14 cellular contexts compared by ENCODE assay signal in genomic region chr2:138780451-138780880, GRCh38. TPM values are rescaled to one million over a fixed set of nuclear protein-coding genes. Genes with fewer than 3 reads are reported as not detected.
DNase-seq lines count a peak whose midpoint lies in the region; ATAC-seq, FAIRE-seq and TF ChIP-seq lines count a peak whose summit lies in the region.
"Had no signal": no experiment of that assay in that cellular context is flagged by ENCODE, and none has a peak within 500 bp of the region (broad histone marks: within the 10 kb centered on the region; RNA-seq: fewer than 3 reads in every experiment).

No MANE protein-coding gene starts in this region.

- no peaks in the 10 kb centered on the region for H3K79me2 ChIP-seq in astrocyte (ENCODE audit: insufficient read depth, low read length)
- H3K79me2 ChIP-seq in keratinocyte (ENCODE audit: control insufficient read depth, insufficient read depth, low read length) = no peaks in the 10 kb centered on the region

- H3K27me3 Mint-ChIP-seq in astrocyte (ENCODE audit: low read depth, unreplicated experiment) = peaks cover 54% of the 10 kb centered on the region

- H3K4me1 ChIP-seq in ES-I3 (ENCODE audit: insufficient read depth, low read length) (peaks cover 8% of the 10 kb centered on the region; the same call in 1 of the 2 replicates), astrocyte (ENCODE audit: insufficient read depth, low read length) (peaks cover 9% of the 10 kb centered on the region), keratinocyte (ENCODE audit: control insufficient read depth, extremely low read depth, insufficient read depth, low read length) (peaks cover 5% of the 10 kb centered on the region)

- H4K20me1 ChIP-seq in astrocyte (ENCODE audit: insufficient read depth, low read length) = no peaks in the 10 kb centered on the region
- no peaks in the 10 kb centered on the region for H4K20me1 ChIP-seq in keratinocyte (ENCODE audit: control insufficient read depth, extremely low read depth, insufficient read depth, low read length)

- H3K27me3 ChIP-seq in astrocyte (ENCODE audit: insufficient read depth, low read length) = peaks cover 46% of the 10 kb centered on the region
- peaks cover 37% of the 10 kb centered on the region for H3K27me3 ChIP-seq in keratinocyte (ENCODE audit: control insufficient read depth, extremely low read depth, insufficient read depth, low read length)

- no peak overlapping the region for H3K27ac Mint-ChIP-seq in astrocyte (ENCODE audit: unreplicated experiment)
- H3K27ac Mint-ChIP-seq: activated naive CD8-positive, alpha-beta T cell treated with anti-CD3 and anti-CD28 coated beads, Interleukin-2, amount 10 ng/mL, durations not matched to agents 7 days and 5 days; CD4-positive, CD25-positive, alpha-beta regulatory T cell; T-helper 1 cell treated with Interleukin-12 subunit alpha and Interleukin-12 subunit beta and Interleukin-4 antibody, amounts not matched to agents 30 μg/mL and 1 μg/mL, for 36 hours had no signal

- H3K36me3 Mint-ChIP-seq in astrocyte (ENCODE audit: low read depth, unreplicated experiment) = no peaks in the 10 kb centered on the region
- H3K36me3 Mint-ChIP-seq: activated naive CD8-positive, alpha-beta T cell treated with anti-CD3 and anti-CD28 coated beads, Interleukin-2, amount 10 ng/mL, durations not matched to agents 7 days and 5 days had no signal

- H3K9me3 Mint-ChIP-seq in astrocyte (ENCODE audit: unreplicated experiment) = no peaks in the 10 kb centered on the region
- H3K9me3 Mint-ChIP-seq: activated naive CD8-positive, alpha-beta T cell treated with anti-CD3 and anti-CD28 coated beads, Interleukin-2, amount 10 ng/mL, durations not matched to agents 7 days and 5 days; T-helper 1 cell treated with Interleukin-12 subunit alpha and Interleukin-12 subunit beta and Interleukin-4 antibody, amounts not matched to agents 30 μg/mL and 1 μg/mL, for 36 hours had no signal

- H3K9ac ChIP-seq in ES-I3 (ENCODE audit: low read depth, low read length) (peak overlapping the region; percentile 41; the same call in 1 of the 2 replicates), astrocyte (ENCODE audit: low read length) (no peak overlapping the region), keratinocyte (ENCODE audit: control insufficient read depth, extremely low read depth, insufficient read depth, low read length) (no peak overlapping the region)

- dilution Hi-C loops in keratinocyte (cut with MboI; ENCODE audit: extremely low pct_ligation_motif_present, low sequenced_read_pairs) = no loop called here

- TF ChIP-seq CTCF in astrocyte (IDR thresholded peaks at IDR 0.05; ENCODE audit: insufficient read depth, low read depth, low read length) (no peak), keratinocyte (optimal IDR thresholded peaks at IDR 0.05 in 1 of 3, IDR thresholded peaks at IDR 0.05 in 1 of 3, conservative IDR thresholded peaks at IDR 0.05 in 1 of 3; ENCODE audit: extremely low read depth in 1 of 3, insufficient read depth in 2 of 3, low read length in 3 of 3) (no peak)

- no peaks in the 10 kb centered on the region for H3K9me1 ChIP-seq in keratinocyte (ENCODE audit: control insufficient read depth, extremely low read depth, insufficient read depth, low read length)

- no peak overlapping the region for H3K27ac ChIP-seq in astrocyte (ENCODE audit: low read depth, low read length)
- no peak overlapping the region for H3K27ac ChIP-seq in keratinocyte (ENCODE audit: control insufficient read depth, insufficient read depth, low read length)

- FAIRE-seq in astrocyte (lab: Jason Lieb, UNC) = no peak
- no peak for FAIRE-seq in keratinocyte (lab: Jason Lieb, UNC)
- FAIRE-seq: endothelial cell of umbilical vein had no signal

- no peaks in the 10 kb centered on the region for H3K9me3 ChIP-seq in ES-I3 (ENCODE audit: control insufficient read depth, insufficient read depth, low read length)
- no peaks in the 10 kb centered on the region for H3K9me3 ChIP-seq in astrocyte (ENCODE audit: insufficient read depth, low read depth, low read length)
- H3K9me3 ChIP-seq in keratinocyte (ENCODE audit: control insufficient read depth, low read depth, low read length) = no peaks in the 10 kb centered on the region

- peaks cover 11% of the 10 kb centered on the region for H3K4me1 Mint-ChIP-seq in astrocyte (ENCODE audit: low read depth, unreplicated experiment)
- H3K4me1 Mint-ChIP-seq: CD4-positive, CD25-positive, alpha-beta regulatory T cell had no signal

- intact Hi-C loops in sciatic nerve (cut with DNase I) = no loop called here

- H3K4me3 Mint-ChIP-seq in astrocyte (ENCODE audit: unreplicated experiment) = peak overlapping the region; percentile 54
- H3K4me3 Mint-ChIP-seq: CD4-positive, CD25-positive, alpha-beta regulatory T cell; T-helper 1 cell treated with Interleukin-12 subunit alpha and Interleukin-12 subunit beta and Interleukin-4 antibody, amounts not matched to agents 30 μg/mL and 1 μg/mL, for 36 hours had no signal

- ATAC-seq in sciatic nerve (peak; percentile 13), HG03280 (IDR thresholded peaks at IDR 0.05; ENCODE audit: unreplicated experiment) (no peak)

- peak overlapping the region; percentile 64 for H3K4me2 ChIP-seq in astrocyte (ENCODE audit: low read length)
- H3K4me2 ChIP-seq in keratinocyte (ENCODE audit: control insufficient read depth, extremely low read depth, insufficient read depth, low read depth, low read length) = peak overlapping the region; percentile 49

- no peak overlapping the region for H2AFZ ChIP-seq in astrocyte (ENCODE audit: low read depth, low read length)
- no peak overlapping the region for H2AFZ ChIP-seq in keratinocyte (ENCODE audit: control insufficient read depth, low read length)

- DNase-seq in astrocyte (ENCODE audit: low read depth) (no peak), keratinocyte (ENCODE audit: low read depth, low spot score) (no peak), sciatic nerve (ENCODE audit: low spot score) (no peak), NCI-H526 treated with DMSO at 0.1 percent for 48 hours (lab: John Stamatoyannopoulos, UW) (no peak), NOMO-1 treated with DMSO at 0.1 percent for 48 hours (lab: John Stamatoyannopoulos, UW; ENCODE audit: unreplicated experiment) (no peak), NCI-H82 (lab: John Stamatoyannopoulos, UW) (no peak)
- DNase-seq: activated CD8-positive, alpha-beta memory T cell treated with anti-CD3 and anti-CD28 coated beads for 24 hours; activated naive CD8-positive, alpha-beta T cell treated with anti-CD3 and anti-CD28 coated beads, Interleukin-2, amount 10 ng/mL, durations not matched to agents 7 days and 5 days; CD4-positive, CD25-positive, alpha-beta regulatory T cell; NCI-H1048 had no signal

- H3K4me3 ChIP-seq in astrocyte (ENCODE audit: insufficient read depth, low read depth, low read length) (no peak overlapping the region), keratinocyte (ENCODE audit: control insufficient read depth in 2 of 3, extremely low read depth in 1 of 3, insufficient read depth in 2 of 3, low read depth in 1 of 3, low read length in 3 of 3) (peak overlapping the region in 2 of 3 experiments; percentile 8 to 18)

- H3K36me3 ChIP-seq in ES-I3 (ENCODE audit: insufficient read depth, low read length) = no peaks in the 10 kb centered on the region
- H3K36me3 ChIP-seq in astrocyte (ENCODE audit: insufficient read depth, low read length) = no peaks in the 10 kb centered on the region
- H3K36me3 ChIP-seq in keratinocyte (ENCODE audit: control insufficient read depth in 2 of 2, extremely low read depth in 1 of 2, insufficient read depth in 2 of 2, low read length in 2 of 2) = no peaks in the 10 kb centered on the region

RNA-seq across cellular contexts. Expression of gene NXPH2, which starts 0.3 kb away (rescaled TPM):
- 0.38 and 1.0 TPM in 2 replicates for total RNA-seq in astrocyte
- not detected in 3 replicates for polyA plus RNA-seq in keratinocyte
- polyA plus RNA-seq in keratinocyte (2011; ENCODE audit: low read depth) = not detected
- polyA plus RNA-seq in keratinocyte (2011; cell fraction: cytosol; rRNA removed) = not detected in 2 replicates
- not detected in 2 replicates for polyA plus RNA-seq in keratinocyte (2011; cell fraction: nucleus; rRNA removed)
- not detected in 2 replicates for polyA plus RNA-seq in keratinocyte (2012; ENCODE audit: low replicate concordance)
- not detected in 3 replicates for polyA minus RNA-seq in keratinocyte
- not detected for polyA minus RNA-seq in keratinocyte (2011; cell fraction: cytosol; rRNA and poly(A)+ RNA removed)
- not detected in 2 replicates for polyA minus RNA-seq in keratinocyte (2011; cell fraction: nucleus; rRNA and poly(A)+ RNA removed)
- not detected for total RNA-seq in sciatic nerve
- total RNA-seq: activated naive CD8-positive, alpha-beta T cell treated with anti-CD3 and anti-CD28 coated beads, Interleukin-2, amount 10 ng/mL, durations not matched to agents 7 days and 5 days; CD4-positive, CD25-positive, alpha-beta regulatory T cell; endothelial cell of umbilical vein had no signal
- polyA plus RNA-seq: CD4-positive, CD25-positive, alpha-beta regulatory T cell; endothelial cell of umbilical vein had no signal
